Comparison of ENCODE assay signal across 19 cellular contexts in the genomic region with DNA sequence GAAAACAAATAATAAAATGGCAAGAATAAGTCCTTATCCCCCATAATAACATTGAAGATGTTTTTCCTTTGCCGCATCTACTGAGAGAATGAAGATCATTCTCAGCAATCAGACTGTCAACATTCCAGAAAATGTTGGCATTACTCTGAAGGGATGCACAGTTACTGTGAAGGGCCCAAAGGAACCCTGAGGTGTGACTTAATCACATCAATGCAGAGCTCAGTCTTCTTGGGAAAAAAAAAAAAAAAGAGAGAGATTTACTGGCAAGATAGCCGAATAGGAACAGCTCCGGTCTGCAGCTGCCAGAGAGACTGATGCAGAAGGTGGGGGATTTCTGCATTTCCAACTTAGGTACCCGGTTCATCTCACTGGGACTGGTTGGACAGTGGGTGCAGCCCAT. TPM values are rescaled to one million over a fixed set of nuclear protein-coding genes. Genes with fewer than 3 reads are reported as not detected.
DNase-seq lines count a peak whose midpoint lies in the region; ATAC-seq and TF ChIP-seq lines count a peak whose summit lies in the region.
"Had no signal": no experiment of that assay in that cellular context is flagged by ENCODE, and none has a peak within 500 bp of the region (broad histone marks: within the 10 kb centered on the region; RNA-seq: fewer than 3 reads in every experiment).

No MANE protein-coding gene starts in this region.

- no peak overlapping the region for H3K4me3 Mint-ChIP-seq in MCF 10A (ENCODE audit: unreplicated experiment)

- ATAC-seq in HG03354 (IDR thresholded peaks at IDR 0.05; ENCODE audit: poor library complexity, severe bottlenecking, unreplicated experiment), result no peak

- H3K4me1 ChIP-seq in mammary epithelial cell (ENCODE audit: insufficient read depth, low read length), result peaks cover 10% of the 10 kb centered on the region
- H3K4me1 ChIP-seq: Peyer's patch had no signal

- POLR2A ChIA-PET in MCF 10A (lab: Yijun Ruan, JAX), result no interaction called here

- intact Hi-C loops in mammary epithelial cell (cut with micrococcal nuclease), result no loop called here
- intact Hi-C loops in MCF 10A (cut with micrococcal nuclease), result no loop called here

- no peak overlapping the region for H3K27ac ChIP-seq in mammary epithelial cell (ENCODE audit: insufficient read depth, low read depth, low read length)
- H3K27ac ChIP-seq: GM23248, Peyer's patch had no signal

- no peak overlapping the region for H3K4me2 ChIP-seq in mammary epithelial cell (ENCODE audit: insufficient read depth, low read depth, low read length)

- BruUV-seq in mammary epithelial cell (replicated peaks; lab: Mats Ljungman, UMichigan) (no TSS peak), MCF 10A (replicated peaks; lab: Mats Ljungman, UMichigan) (no TSS peak)

- H3K4me3 ChIP-seq in mammary epithelial cell (replicated peaks in 1 of 3; ENCODE audit: insufficient read depth in 1 of 3, low read depth in 2 of 3, low read length in 3 of 3), result no peak overlapping the region
- H3K4me3 ChIP-seq: GM23248, Peyer's patch had no signal

- H3K36me3 Mint-ChIP-seq in MCF 10A (ENCODE audit: insufficient read depth, unreplicated experiment), result no peaks in the 10 kb centered on the region
- H3K36me3 Mint-ChIP-seq: CD14-positive monocyte had no signal

- no peaks in the 10 kb centered on the region for H3K9me3 ChIP-seq in mammary epithelial cell (replicated peaks; ENCODE audit: insufficient read depth, low read length)
- H3K9me3 ChIP-seq: Peyer's patch had no signal

- no peaks in the 10 kb centered on the region for H3K27me3 ChIP-seq in mammary epithelial cell (ENCODE audit: insufficient read depth, low read length)
- H3K27me3 ChIP-seq: Peyer's patch had no signal

- peak; percentile 54 for DNase-seq in mammary epithelial cell
- DNase-seq in MCF 10A (ENCODE audit: unreplicated experiment), result no peak
- DNase-seq in amniotic epithelial cell (ENCODE audit: low read depth), result peak; percentile 29
- DNase-seq in left kidney (ENCODE audit: low read depth, low spot score), result peak; percentile 4
- DNase-seq in NCI-H1436 treated with DMSO at 0.1 percent for 48 hours (lab: John Stamatoyannopoulos, UW), result no peak
- DNase-seq in NCI-H524 treated with DMSO at 0.1 percent for 48 hours (lab: John Stamatoyannopoulos, UW), result no peak
- no peak for DNase-seq in NCI-H1105 treated with DMSO at 0.1 percent for 48 hours (lab: John Stamatoyannopoulos, UW)
- DNase-seq: DMS79 treated with DMSO at 0.1 percent for 48 hours, GM23248, IMR-90, NCI-H1694, NCI-H446 treated with DMSO at 0.1 percent for 48 hours, NCI-H774, Peyer's patch, SHP77 had no signal

- H4K20me1 ChIP-seq in mammary epithelial cell (ENCODE audit: insufficient read depth, low read length), result no peaks in the 10 kb centered on the region

- no peaks in the 10 kb centered on the region for H3K4me1 Mint-ChIP-seq in MCF 10A (ENCODE audit: insufficient read depth, unreplicated experiment)

- CTCF ChIA-PET in mammary epithelial cell (lab: Charles Lee; ENCODE audit: low non-redundant PET) (interaction anchor here (0.6 kb wide), 1 partner anchor 138 kb away, joined by 4 read pairs; no protein-coding TSS in a partner anchor), MCF 10A (lab: Yijun Ruan, JAX) (interaction anchor here (0.6 to 1.1 kb wide), 2 partner anchors 32 to 116 kb away, joined by 3 read pairs; no protein-coding TSS in a partner anchor)

- H3K27ac Mint-ChIP-seq in MCF 10A (ENCODE audit: low read depth, unreplicated experiment), result no peak overlapping the region

- 14% methylated on average over 4 of the region's 4 CpGs for WGBS in mammary epithelial cell (ENCODE audit: low coverage, missing lambda C conversion rate)

- peaks cover 21% of the 10 kb centered on the region for H3K27me3 Mint-ChIP-seq in MCF 10A (ENCODE audit: insufficient read depth, unreplicated experiment)

- no peaks in the 10 kb centered on the region for H3K79me2 ChIP-seq in mammary epithelial cell (ENCODE audit: insufficient read depth, low read length)

- TF ChIP-seq CTCF in mammary epithelial cell (conservative IDR thresholded peaks at IDR 0.05 in 1 of 2, IDR thresholded peaks at IDR 0.05 in 1 of 2; ENCODE audit: extremely low read depth in 1 of 2, insufficient read depth in 1 of 2, low read depth in 1 of 2, low read length in 2 of 2), result no peak
- TF ChIP-seq CTCF in MCF 10A (IDR thresholded peaks at IDR 0.05; ENCODE audit: unreplicated experiment), result no peak

- H3K9me3 Mint-ChIP-seq in MCF 10A (ENCODE audit: unreplicated experiment), result peaks cover 21% of the 10 kb centered on the region

- no peaks in the 10 kb centered on the region for H3K36me3 ChIP-seq in mammary epithelial cell (ENCODE audit: insufficient read depth, low read length)
- H3K36me3 ChIP-seq: Peyer's patch had no signal

- dilution Hi-C loops in mammary epithelial cell (cut with HindIII; ENCODE audit: low sequenced_read_pairs), result loop anchor here (5.0 kb wide), 1 partner anchor 53 kb away; no protein-coding TSS in a partner anchor

- in situ Hi-C loops in mammary epithelial cell (cut with MboI; ENCODE audit: low sequenced_read_pairs in 2 of 2), result no loop called here

- H3K9ac ChIP-seq in mammary epithelial cell (ENCODE audit: insufficient read depth, low read length), result no peak overlapping the region
- H3K9ac ChIP-seq: GM23248 had no signal

- H2AFZ ChIP-seq in mammary epithelial cell (ENCODE audit: low read depth, low read length), result no peak overlapping the region
- H2AFZ ChIP-seq: GM23248 had no signal

RNA-seq across cellular contexts. Expression of a gene that starts 41.3 kb away (rescaled TPM):
- total RNA-seq in mammary epithelial cell, result not detected
- polyA plus RNA-seq in mammary epithelial cell, result not detected
- not detected for polyA minus RNA-seq in mammary epithelial cell
- not detected in 2 replicates for total RNA-seq in MCF 10A (2022)
- total RNA-seq: A172, GM23248, IMR-90, LHCN-M2 had no signal
- polyA plus RNA-seq: CD14-positive monocyte, GM23248, IMR-90 had no signal

Comparison
In these comparisons a context has a peak if more than half of its experiments do, and no peak if none do; other contexts are left out.
1. DNase-seq: peak in mammary epithelial cell (single experiment), amniotic epithelial cell (single experiment) and left kidney (single experiment); none in MCF 10A (single experiment), NCI-H1436 treated with DMSO at 0.1 percent for 48 hours (single experiment), NCI-H524 treated with DMSO at 0.1 percent for 48 hours (single experiment) and NCI-H1105 treated with DMSO at 0.1 percent for 48 hours (single experiment).